12 cellular contexts compared by ENCODE assay signal in the genomic region with DNA sequence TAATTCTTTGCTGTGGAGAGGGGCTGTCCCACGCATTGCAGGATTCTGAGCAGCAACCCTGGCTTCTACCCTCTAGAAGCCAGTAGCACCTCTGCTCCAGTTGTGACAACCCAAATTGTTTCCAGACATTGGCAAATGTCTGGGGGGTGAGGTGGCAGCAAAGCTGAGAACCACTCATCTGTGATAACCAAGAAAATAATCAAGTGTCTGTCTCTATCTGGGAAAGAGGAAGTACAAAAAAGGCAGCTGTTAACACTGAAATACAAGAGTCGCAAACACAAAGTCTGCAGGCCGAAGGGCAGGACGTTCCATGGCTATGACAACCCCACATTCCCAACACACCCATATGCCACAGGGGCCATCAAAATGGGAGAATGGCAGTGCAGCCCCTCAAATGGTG. TPM values are rescaled to one million over a fixed set of nuclear protein-coding genes. Genes with fewer than 3 reads are reported as not detected.
A peak's percentile ranks its signal among the peaks of the same experiment; 100 is the strongest.
DNase-seq lines count a peak whose midpoint lies in the region; ATAC-seq lines count a peak whose summit lies in the region.
"Had no signal": no experiment of that assay in that cellular context is flagged by ENCODE, and none has a peak within 500 bp of the region (broad histone marks: within the 10 kb centered on the region; RNA-seq: fewer than 3 reads in every experiment).

No MANE protein-coding gene starts in this region.

- H3K27me3 Mint-ChIP-seq in activated CD4-positive, alpha-beta T cell treated with anti-CD3 and anti-CD28 coated beads, Interleukin-2, amount 10 ng/mL, durations not matched to agents 7 days and 5 days: no peaks in the 10 kb centered on the region
- no peaks in the 10 kb centered on the region for H3K27me3 Mint-ChIP-seq in T-cell
- H3K27me3 Mint-ChIP-seq in activated CD4-positive, alpha-beta memory T cell treated with anti-CD3 and anti-CD28 coated beads, Interleukin-2, amount 10 ng/mL, durations not matched to agents 7 days and 5 days: peaks cover 2% of the 10 kb centered on the region

- peaks cover 2% of the 10 kb centered on the region for H3K36me3 Mint-ChIP-seq in activated CD4-positive, alpha-beta T cell treated with anti-CD3 and anti-CD28 coated beads, Interleukin-2, amount 10 ng/mL, durations not matched to agents 7 days and 5 days (ENCODE audit: low read depth)
- no peaks in the 10 kb centered on the region for H3K36me3 Mint-ChIP-seq in T-cell
- H3K36me3 Mint-ChIP-seq in activated CD4-positive, alpha-beta memory T cell treated with anti-CD3 and anti-CD28 coated beads, Interleukin-2, amount 10 ng/mL, durations not matched to agents 7 days and 5 days (ENCODE audit: low read depth): no peaks in the 10 kb centered on the region

- H3K9me3 Mint-ChIP-seq in activated CD4-positive, alpha-beta T cell treated with anti-CD3 and anti-CD28 coated beads, Interleukin-2, amount 10 ng/mL, durations not matched to agents 7 days and 5 days: no peaks in the 10 kb centered on the region
- H3K9me3 Mint-ChIP-seq in T-cell: no peaks in the 10 kb centered on the region
- no peaks in the 10 kb centered on the region for H3K9me3 Mint-ChIP-seq in activated CD4-positive, alpha-beta memory T cell treated with anti-CD3 and anti-CD28 coated beads, Interleukin-2, amount 10 ng/mL, durations not matched to agents 7 days and 5 days

- CTCF ChIA-PET in activated CD4-positive, alpha-beta T cell treated with anti-CD3 and anti-CD28 coated beads, Interleukin-2, amount 10 ng/mL, durations not matched to agents 7 days and 5 days (lab: Charles Lee): interaction anchor here (0.8 to 1.5 kb wide), 4 partner anchors 7 to 25 kb away, joined by 3 to 5 read pairs (median 4); no protein-coding TSS in a partner anchor
- CTCF ChIA-PET in T-cell (lab: Charles Lee): interaction anchor here in 1 of 2 donors (0.6 kb wide), 1 partner anchor 278 kb away, joined by 3 read pairs; no protein-coding TSS in a partner anchor
- CTCF ChIA-PET in activated CD4-positive, alpha-beta memory T cell treated with anti-CD3 and anti-CD28 coated beads, Interleukin-2, amount 10 ng/mL, durations not matched to agents 7 days and 5 days (lab: Charles Lee): interaction anchor here (1.1 to 2.6 kb wide), 3 partner anchors 16 to 25 kb away, joined by 4 to 10 read pairs (median 7); no protein-coding TSS in a partner anchor

- no peak for DNase-seq in activated CD4-positive, alpha-beta T cell treated with anti-CD3 and anti-CD28 coated beads, Interleukin-2, amount 10 ng/mL, durations not matched to agents 7 days and 5 days
- no peak for DNase-seq in activated CD4-positive, alpha-beta T cell treated with anti-CD3 and anti-CD28 coated beads, Interleukin-2, amount 50 U/mL, for 4 hours
- DNase-seq in T-cell (no peak), pons (ENCODE audit: low spot score) (peak; percentile 12), ecto neural progenitor cell (ENCODE audit: low spot score) (no peak), H4 (ENCODE audit: low spot score) (no peak)
- no peak for DNase-seq in activated CD4-positive, alpha-beta memory T cell treated with anti-CD3 and anti-CD28 coated beads, Interleukin-2, amount 10 ng/mL, durations not matched to agents 7 days and 5 days
- DNase-seq: GOT3, NCI-H187, sigmoid colon, T-helper 2 cell had no signal

- H3K4me3 Mint-ChIP-seq in activated CD4-positive, alpha-beta T cell treated with anti-CD3 and anti-CD28 coated beads, Interleukin-2, amount 10 ng/mL, durations not matched to agents 7 days and 5 days: no peak overlapping the region
- H3K4me3 Mint-ChIP-seq in T-cell: peak overlapping the region in 1 of 3 donors; percentile 66
- H3K4me3 Mint-ChIP-seq in activated CD4-positive, alpha-beta memory T cell treated with anti-CD3 and anti-CD28 coated beads, Interleukin-2, amount 10 ng/mL, durations not matched to agents 7 days and 5 days: no peak overlapping the region

- ATAC-seq in HG02973 (IDR thresholded peaks at IDR 0.05; ENCODE audit: unreplicated experiment): peak; percentile 34
- ATAC-seq in T-cell (replicated peaks in 1 of 4): no peak

- peaks cover 41% of the 10 kb centered on the region for H3K4me1 Mint-ChIP-seq in activated CD4-positive, alpha-beta T cell treated with anti-CD3 and anti-CD28 coated beads, Interleukin-2, amount 10 ng/mL, durations not matched to agents 7 days and 5 days
- H3K4me1 Mint-ChIP-seq in T-cell: peaks cover 39 to 53% (median 46%) of the 10 kb centered on the region in 3 donors
- H3K4me1 Mint-ChIP-seq in activated CD4-positive, alpha-beta memory T cell treated with anti-CD3 and anti-CD28 coated beads, Interleukin-2, amount 10 ng/mL, durations not matched to agents 7 days and 5 days: peaks cover 18% of the 10 kb centered on the region

- peak overlapping the region; percentile 95 for H3K27ac Mint-ChIP-seq in activated CD4-positive, alpha-beta T cell treated with anti-CD3 and anti-CD28 coated beads, Interleukin-2, amount 10 ng/mL, durations not matched to agents 7 days and 5 days
- H3K27ac Mint-ChIP-seq in T-cell: peak overlapping the region; percentile 98 to 99
- no peak overlapping the region for H3K27ac Mint-ChIP-seq in activated CD4-positive, alpha-beta memory T cell treated with anti-CD3 and anti-CD28 coated beads, Interleukin-2, amount 10 ng/mL, durations not matched to agents 7 days and 5 days

- POLR2A ChIA-PET in activated CD4-positive, alpha-beta T cell treated with anti-CD3 and anti-CD28 coated beads, Interleukin-2, amount 10 ng/mL, durations not matched to agents 7 days and 5 days (lab: Charles Lee): no interaction called here
- POLR2A ChIA-PET in T-cell (lab: Charles Lee): no interaction called here
- POLR2A ChIA-PET in activated CD4-positive, alpha-beta memory T cell treated with anti-CD3 and anti-CD28 coated beads, Interleukin-2, amount 10 ng/mL, durations not matched to agents 7 days and 5 days (lab: Charles Lee): interaction anchor here (1.3 kb wide), 1 partner anchor 53 kb away, joined by 3 read pairs; no protein-coding TSS in a partner anchor

RNA-seq across cellular contexts. Expression of a gene that starts 42.2 kb away (rescaled TPM):
- 10 to 100 TPM; 28.5 to 34.2 TPM for total RNA-seq in activated CD4-positive, alpha-beta T cell treated with anti-CD3 and anti-CD28 coated beads, Interleukin-2, amount 10 ng/mL, durations not matched to agents 7 days and 5 days
- 10 to 100 TPM; 39.7 to 74.4 (median 54.7) TPM for total RNA-seq in T-cell
- 10 to 100 TPM; 35.4 to 35.5 TPM for total RNA-seq in activated CD4-positive, alpha-beta memory T cell treated with anti-CD3 and anti-CD28 coated beads, Interleukin-2, amount 10 ng/mL, durations not matched to agents 7 days and 5 days
- total RNA-seq in H4 (2014; rRNA removed; shearing (Covaris generic)): 12.9 and 25.6 TPM in 2 replicates
